Comparison of ENCODE assay signal across 1 cellular context in the genomic region with DNA sequence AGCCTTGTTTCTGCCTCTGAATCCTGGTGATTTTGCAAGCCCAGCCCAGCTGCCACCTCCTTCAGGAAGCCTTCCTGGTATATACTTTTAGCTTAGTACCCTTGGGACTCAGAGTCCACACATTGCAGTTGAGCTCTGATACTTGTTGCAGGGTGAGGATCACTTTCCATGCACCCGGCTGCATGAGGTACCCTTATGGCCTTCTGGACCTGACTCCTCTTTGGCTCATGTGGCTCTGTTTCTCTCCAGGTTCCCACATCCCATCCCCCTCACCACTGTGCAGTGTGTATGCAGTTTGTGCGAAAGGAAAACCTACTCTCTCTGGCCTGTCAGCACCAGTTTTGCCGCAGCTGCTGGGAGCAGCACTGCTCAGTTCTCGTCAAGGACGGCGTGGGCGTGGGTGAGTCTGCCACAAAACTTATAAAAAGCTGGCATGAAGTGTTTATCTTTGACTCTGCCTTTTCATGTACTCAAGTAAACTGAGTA.
TF ChIP-seq lines count a peak whose summit lies in the region.

No MANE protein-coding gene starts in this region.

TF ChIP-seq in K562, 482 proteins besides CTCF, POLR2A, EP300 and RAD21:
- TF ChIP-seq ZSCAN29 (IDR thresholded peaks at IDR 0.05) (no peak), ZFP36 (IDR thresholded peaks at IDR 0.05; ENCODE audit: low read depth, low read length, partially characterized antibody) (peak; percentile 58)
